Comparison of ENCODE assay signal across 8 cellular contexts in the genomic region with DNA sequence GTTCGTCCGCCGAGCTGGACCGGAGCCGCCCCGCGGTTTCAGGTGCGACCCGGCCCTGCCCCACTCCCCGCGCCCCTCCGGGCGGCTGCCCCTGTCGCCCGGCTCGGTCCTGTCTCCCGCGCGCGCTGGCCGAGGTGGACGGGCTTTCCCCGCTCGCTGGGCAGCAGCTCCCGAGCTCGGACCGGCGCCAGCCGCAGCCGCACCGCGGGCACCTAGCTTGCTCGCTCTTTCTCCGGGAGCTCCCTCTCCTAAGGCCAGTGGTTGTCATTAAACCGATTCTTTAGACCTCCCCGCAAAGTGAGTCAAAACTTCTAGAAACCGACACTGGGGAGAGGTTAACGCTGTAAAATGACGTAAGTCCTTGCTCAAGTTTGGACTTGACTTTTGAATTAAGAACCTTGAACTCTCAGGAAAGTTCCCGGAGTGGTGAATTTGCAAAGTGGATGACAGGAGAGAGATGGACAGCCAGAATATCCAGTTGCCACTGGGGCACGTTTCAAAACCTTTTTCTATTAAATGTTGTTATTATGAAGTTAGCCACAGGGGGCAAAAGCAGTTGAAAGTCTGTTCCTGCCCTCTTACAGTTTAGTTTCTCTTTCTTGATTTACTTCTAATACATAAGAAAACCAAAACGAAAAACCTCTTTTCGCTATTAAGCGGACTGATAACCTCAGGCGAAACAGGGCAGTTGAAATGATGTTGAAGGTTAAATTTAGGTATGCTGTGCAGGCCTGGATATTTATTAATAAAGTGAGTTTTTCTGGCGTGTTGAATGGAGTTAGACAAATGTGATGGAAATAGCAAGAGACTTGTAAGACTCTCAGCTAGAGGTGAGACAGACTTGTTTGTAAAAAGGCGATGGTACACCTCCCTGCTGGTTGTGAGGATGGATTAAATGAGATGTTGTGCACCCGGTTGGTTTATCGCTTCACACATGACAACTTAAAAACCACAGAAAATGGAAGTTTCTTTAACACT. TPM values are rescaled to one million over a fixed set of nuclear protein-coding genes. Genes with fewer than 3 reads are reported as not detected.
DNase-seq lines count a peak whose midpoint lies in the region; ATAC-seq and TF ChIP-seq lines count a peak whose summit lies in the region.

No MANE protein-coding gene starts in this region.

- H3K9me3 Mint-ChIP-seq in activated naive CD4-positive, alpha-beta T cell treated with anti-CD3 and anti-CD28 coated beads for 36 hours = peaks cover 13% of the 10 kb centered on the region

- peak overlapping the region; percentile 93 for H2AFZ ChIP-seq in neuron (ENCODE audit: low read depth, low read length)

- H3K4me3 ChIP-seq in neuron (ENCODE audit: low read length) (peak overlapping the region; percentile 92), uterus (peak overlapping the region; percentile 62 to 85)

- DNase-seq in HuH-7.5 (ENCODE audit: low spot score) (peak; percentile 81), RWPE1 (ENCODE audit: low spot score) (peak; percentile 77), foreskin melanocyte (peak; percentile 70), uterus (peak; percentile 38 to 52)
- DNase-seq in activated naive CD4-positive, alpha-beta T cell treated with anti-CD3 and anti-CD28 coated beads for 36 hours = peak; percentile 63

- H3K4me1 Mint-ChIP-seq in activated naive CD4-positive, alpha-beta T cell treated with anti-CD3 and anti-CD28 coated beads for 36 hours (ENCODE audit: low read depth) = peaks cover 40% of the 10 kb centered on the region

- H3K4me1 ChIP-seq in ES-I3 (ENCODE audit: insufficient read depth, low read length) (no peaks in the 10 kb centered on the region), neuron (ENCODE audit: insufficient read depth, low read length) (peaks cover 7% of the 10 kb centered on the region), uterus (peaks cover 0 to 5% of the 10 kb centered on the region in 2 donors)

- peak overlapping the region; percentile 91 for H3K27ac Mint-ChIP-seq in activated naive CD4-positive, alpha-beta T cell treated with anti-CD3 and anti-CD28 coated beads for 36 hours

- H3K9me3 ChIP-seq in ES-I3 (ENCODE audit: control insufficient read depth, insufficient read depth, low read length) = peaks cover 14% of the 10 kb centered on the region
- H3K9me3 ChIP-seq in neuron (ENCODE audit: low read length) = peaks cover 5% of the 10 kb centered on the region
- no peaks in the 10 kb centered on the region for H3K9me3 ChIP-seq in uterus

- peaks cover 27% of the 10 kb centered on the region for H3K36me3 Mint-ChIP-seq in activated naive CD4-positive, alpha-beta T cell treated with anti-CD3 and anti-CD28 coated beads for 36 hours (ENCODE audit: low read depth)

- ATAC-seq in GM21717 (IDR thresholded peaks at IDR 0.05; ENCODE audit: unreplicated experiment) = peak; percentile 58

- POLR2A ChIA-PET in RWPE1 (lab: Yijun Ruan, JAX; ENCODE audit: low non-redundant PET) = interaction anchor here (1.0 kb wide), 1 partner anchor 19 kb away, joined by 4 read pairs; no protein-coding TSS in a partner anchor

- H3K27me3 ChIP-seq in neuron (ENCODE audit: insufficient read depth, low read length) = no peaks in the 10 kb centered on the region
- H3K27me3 ChIP-seq in uterus = no peaks in the 10 kb centered on the region

- H3K9ac ChIP-seq in ES-I3 (ENCODE audit: low read depth, low read length) = peak overlapping the region; percentile 94

- H3K36me3 ChIP-seq in ES-I3 (ENCODE audit: insufficient read depth, low read length) = no peaks in the 10 kb centered on the region; the same call in 1 of the 2 replicates
- H3K36me3 ChIP-seq in neuron (ENCODE audit: insufficient read depth, low read length) = no peaks in the 10 kb centered on the region
- no peaks in the 10 kb centered on the region for H3K36me3 ChIP-seq in uterus

- no peak for TF ChIP-seq POLR2A in uterus (IDR thresholded peaks at IDR 0.05)

- H3K4me3 Mint-ChIP-seq in activated naive CD4-positive, alpha-beta T cell treated with anti-CD3 and anti-CD28 coated beads for 36 hours = peak overlapping the region; percentile 92

- H3K27ac ChIP-seq in RWPE1 = peak overlapping the region; percentile 99
- H3K27ac ChIP-seq in uterus = peak overlapping the region; percentile 92 to 98

- peak; percentile 57 for TF ChIP-seq CTCF in RWPE1 (conservative IDR thresholded peaks at IDR 0.05; ENCODE audit: low read depth)
- TF ChIP-seq CTCF in uterus (IDR thresholded peaks at IDR 0.05) = peak; percentile 35 to 59 (median 48)

- no peaks in the 10 kb centered on the region for H3K27me3 Mint-ChIP-seq in activated naive CD4-positive, alpha-beta T cell treated with anti-CD3 and anti-CD28 coated beads for 36 hours (ENCODE audit: low read depth)

- intact Hi-C loops in activated naive CD4-positive, alpha-beta T cell treated with anti-CD3 and anti-CD28 coated beads for 36 hours (cut with micrococcal nuclease) = loop anchor here (1.0 to 10.0 kb wide), 8 partner anchors 55 to 1900 kb away; partner anchors contain the start of genes ANAPC4, DHX15, SEL1L3 and STIM2
- intact Hi-C loops in uterus (cut with DNase I; ENCODE audit: low total_unique reads) = no loop called here

- CTCF ChIA-PET in RWPE1 (lab: Yijun Ruan, JAX) = interaction anchor here (0.6 to 1.3 kb wide), 6 partner anchors 16 to 78 kb away, joined by 3 to 6 read pairs (median 4); partner anchors contain the start of gene ZCCHC4
- CTCF ChIA-PET in activated naive CD4-positive, alpha-beta T cell treated with anti-CD3 and anti-CD28 coated beads for 36 hours (lab: Charles Lee) = interaction anchor here (0.5 to 2.4 kb wide), 8 partner anchors 55 to 143 kb away, joined by 3 to 18 read pairs (median 5); partner anchors contain the start of gene ZCCHC4

RNA-seq across cellular contexts. Expression of gene PI4K2B, which starts 0.8 kb away (rescaled TPM):
- 10 to 100 TPM; 38.0 to 40.1 TPM for total RNA-seq in activated naive CD4-positive, alpha-beta T cell treated with anti-CD3 and anti-CD28 coated beads for 36 hours
- total RNA-seq in uterus = 10 to 100 TPM in 3 of 4 donors, 1 to 10 TPM in 1; 2.8 to 27.4 (median 18.2) TPM

Comparison
In these comparisons a context has a peak if more than half of its experiments do, and no peak if none do; other contexts are left out.
1. Peak in every context shown above with its lines: DNase-seq, ATAC-seq, H3K4me3 ChIP-seq and H3K27ac ChIP-seq.